28 cellular contexts compared by ENCODE assay signal in genomic region chr10:101022967-101023705, GRCh38.
"Had no signal": no experiment of that assay in that cellular context is flagged by ENCODE, and none has a peak within 500 bp of the region (broad histone marks: within the 10 kb centered on the region; RNA-seq: fewer than 3 reads in every experiment).

No MANE protein-coding gene starts in this region.

- H3K27ac ChIP-seq: left lung, neural progenitor cell, parathyroid adenoma, psoas muscle, right lobe of liver, skin epidermis, stomach, thoracic aorta, tibial artery, upper lobe of right lung had no signal

- ATAC-seq: left colon; left lung; natural killer cell; psoas muscle; right lobe of liver; stimulated activated naive B cell treated with anti-CD40 and anti-IgM and Interleukin-4, amounts not matched to agents 10 μg/mL and 1 μg/mL and 100 μg/mL, for 72 hours; stimulated activated naive CD8-positive, alpha-beta T cell treated with anti-CD3 and anti-CD28 coated beads, Interleukin-15, Interleukin-2, amounts not matched to agents 100 U/mL and 50 U/mL, for 24 hours; upper lobe of right lung had no signal

- H3K4me1 ChIP-seq: parathyroid adenoma, psoas muscle had no signal

- H3K4me3 ChIP-seq: left lung, lung, neural progenitor cell, psoas muscle, right lobe of liver, skin epidermis, stomach, thoracic aorta, tibial artery, upper lobe of right lung had no signal

- H2AFZ ChIP-seq: neural progenitor cell, parathyroid adenoma had no signal

- H3K9ac ChIP-seq: neural progenitor cell, parathyroid adenoma had no signal

- H3K27me3 ChIP-seq: right lobe of liver had no signal

- DNase-seq: hypothalamus; immature natural killer cell; kidney; left colon; left lung; mesendoderm; naive B cell; natural killer cell; nephron progenitor cell; right lobe of liver; stimulated activated CD4-positive, alpha-beta T cell treated with anti-CD3 and anti-CD28 coated beads, Interleukin-12 subunit alpha, Interleukin-12 subunit beta, amount 100 ng/mL, for 4 hours; stimulated activated CD4-positive, alpha-beta T cell treated with anti-CD3 and anti-CD28 coated beads, Interleukin-15, amount 100 ng/mL, for 24 hours; stimulated activated CD4-positive, alpha-beta T cell treated with anti-CD3 and anti-CD28 coated beads, Interleukin-2, amount 100 ng/mL, for 24 hours; stimulated activated CD4-positive, alpha-beta T cell treated with anti-CD3 and anti-CD28 coated beads, Interleukin-4, amount 100 ng/mL, for 1 hour; stimulated activated naive B cell treated with anti-CD40 and anti-IgM and Interleukin-4, amounts not matched to agents 10 μg/mL and 1 μg/mL and 100 μg/mL, for 72 hours; stimulated activated naive CD8-positive, alpha-beta T cell treated with anti-CD3 and anti-CD28 coated beads, Interleukin-15, Interleukin-2, amounts not matched to agents 100 U/mL and 50 U/mL, for 24 hours; stomach; tibial artery; trophoblast cell; upper lobe of right lung had no signal

- H3K79me2 ChIP-seq: parathyroid adenoma had no signal

- H3K36me3 ChIP-seq: left lung, neural progenitor cell, right lobe of liver, stomach, thoracic aorta, tibial artery, upper lobe of right lung had no signal

- H3K9me3 ChIP-seq: left lung, psoas muscle, right lobe of liver, stomach, thoracic aorta, tibial artery, upper lobe of right lung had no signal

- FAIRE-seq: islet of Langerhans, kidney, urothelium cell line had no signal

- H3K4me2 ChIP-seq: neural progenitor cell had no signal
